Comparison of ENCODE assay signal across 1 cellular context in genomic region chrX:48071064-48071985, GRCh38.
TF ChIP-seq lines count a peak whose summit lies in the region.

Gene ZNF630 (minus strand): TSS chrX:48071640. CDS start chrX:48066886, 4,754 bp downstream.

TF ChIP-seq in GM12878, 131 proteins besides CTCF, POLR2A, EP300 and RAD21 (continued from another document and continues in another):
- TF ChIP-seq HCFC1 (IDR thresholded peaks at IDR 0.05; ENCODE audit: low read length) (no peak; the same call in 1 of the 2 replicates), CBFB (IDR thresholded peaks at IDR 0.05; ENCODE audit: low read depth) (no peak), BACH1 (IDR thresholded peaks at IDR 0.05; ENCODE audit: borderline replicate concordance) (no peak), RELA (IDR thresholded peaks at IDR 0.05; ENCODE audit: borderline replicate concordance, partially characterized antibody) (no peak), MLLT1 (IDR thresholded peaks at IDR 0.05) (no peak), NRF1 (conservative IDR thresholded peaks at IDR 0.05; ENCODE audit: low read depth, low read length) (no peak), E2F8 (IDR thresholded peaks at IDR 0.05; ENCODE audit: low read depth, partially characterized antibody) (no peak), ZBTB40 (IDR thresholded peaks at IDR 0.05; ENCODE audit: borderline replicate concordance) (no peak), SUZ12 (IDR thresholded peaks at IDR 0.05; ENCODE audit: unreplicated experiment) (no peak), PML (IDR thresholded peaks at IDR 0.05; ENCODE audit: low read length) (peak; percentile 50; the same call in 1 of the 2 replicates), DPF2 (IDR thresholded peaks at IDR 0.05) (0 out of 2 replicates have a peak, but pooled peaks have one; percentile 29), MXI1 (IDR thresholded peaks at IDR 0.05; ENCODE audit: low read depth, low read length) (no peak), SP1 (IDR thresholded peaks at IDR 0.05; ENCODE audit: low read depth, low read length) (peak; percentile 35), IKZF1 (conservative IDR thresholded peaks at IDR 0.05) (no peak; the same call in 1 of the 2 replicates), YY1 (IDR thresholded peaks at IDR 0.05; ENCODE audit: low read depth, low read length) (peak; percentile 95), MTA3 (IDR thresholded peaks at IDR 0.05; ENCODE audit: borderline replicate concordance, low read length) (no peak), CEBPZ (IDR thresholded peaks at IDR 0.05; ENCODE audit: low read depth, low read length) (no peak), POLR2AphosphoS5 (IDR thresholded peaks at IDR 0.05; ENCODE audit: low read length) (peak; percentile 46; the same call in 1 of the 2 replicates), MEF2B (IDR thresholded peaks at IDR 0.05; ENCODE audit: partially characterized antibody, poor library complexity, severe bottlenecking) (no peak), NFXL1 (IDR thresholded peaks at IDR 0.05; ENCODE audit: borderline replicate concordance) (no peak), KLF5 (IDR thresholded peaks at IDR 0.05; ENCODE audit: partially characterized antibody) (no peak), JUNB (IDR thresholded peaks at IDR 0.05) (no peak), ZBTB11 (CRISPR knock-in tag; IDR thresholded peaks at IDR 0.05) (no peak), HSF1 (IDR thresholded peaks at IDR 0.05; ENCODE audit: low read depth, low read length) (no peak), SRF (IDR thresholded peaks at IDR 0.05; ENCODE audit: low read depth in 2 of 2, low read length in 2 of 2) (no peak), IRF3 (IDR thresholded peaks at IDR 0.05) (no peak), CHD2 (IDR thresholded peaks at IDR 0.05; ENCODE audit: borderline replicate concordance, low read depth, low read length) (no peak), RAD51 (IDR thresholded peaks at IDR 0.05) (no peak), E4F1 (IDR thresholded peaks at IDR 0.05; ENCODE audit: borderline replicate concordance, partially characterized antibody) (peak; percentile 32), IRF4 (IDR thresholded peaks at IDR 0.05; ENCODE audit: low read depth, low read length) (no peak), NKRF (conservative IDR thresholded peaks at IDR 0.05) (peak; percentile 30; the same call in 1 of the 2 replicates), CBX5 (IDR thresholded peaks at IDR 0.05; ENCODE audit: low read depth) (no peak), KAT2A (conservative IDR thresholded peaks at IDR 0.05; ENCODE audit: control insufficient read depth, low read depth, low read length) (no peak), TCF3 (IDR thresholded peaks at IDR 0.05; ENCODE audit: borderline replicate concordance, insufficient read depth, low read depth, low read length) (no peak), ZNF384 (IDR thresholded peaks at IDR 0.05; ENCODE audit: borderline replicate concordance, low read depth, low read length) (no peak)
